ENCODE assay signal across 1 cellular context in genomic region chr5:131814990-131815389, GRCh38.
TF ChIP-seq lines count a peak whose summit lies in the region.

No MANE protein-coding gene starts in this region.

TF ChIP-seq in HEK293, 187 proteins besides CTCF, POLR2A, EP300 and RAD21 (continued from another document):
- TF ChIP-seq ZNF692 (tag by site-specific recombination; IDR thresholded peaks at IDR 0.05) (peak; percentile 36; the same call in 1 of the 2 replicates), EGR2 (tag by site-specific recombination; IDR thresholded peaks at IDR 0.05; ENCODE audit: low read depth) (no peak), ZBTB21 (tag by site-specific recombination; IDR thresholded peaks at IDR 0.05) (no peak), ZFHX2 (tag by site-specific recombination; conservative IDR thresholded peaks at IDR 0.05) (no peak), BCL6B (tag by site-specific recombination; IDR thresholded peaks at IDR 0.05) (no peak), ZNF280D (tag by site-specific recombination; IDR thresholded peaks at IDR 0.05) (peak; percentile 55; the same call in 1 of the 2 replicates), ZNF654 (tag by site-specific recombination; IDR thresholded peaks at IDR 0.05; ENCODE audit: low read depth) (no peak), ZFP37 (tag by site-specific recombination; IDR thresholded peaks at IDR 0.05) (0 out of 2 replicates have a peak, but pooled peaks have one; percentile 53), ZBTB11 (tag by site-specific recombination; conservative IDR thresholded peaks at IDR 0.05; ENCODE audit: low read depth) (no peak), ZNF140 (tag by site-specific recombination; IDR thresholded peaks at IDR 0.05) (no peak), SETDB1 (IDR thresholded peaks at IDR 0.05; ENCODE audit: insufficient read length, low read length) (no peak), ZNF513 (tag by site-specific recombination; IDR thresholded peaks at IDR 0.05) (no peak), GLI4 (tag by site-specific recombination; IDR thresholded peaks at IDR 0.05) (no peak), ZNF416 (tag by site-specific recombination; IDR thresholded peaks at IDR 0.05) (no peak), ZNF624 (tag by site-specific recombination; IDR thresholded peaks at IDR 0.05) (no peak), SALL2 (tag by site-specific recombination; IDR thresholded peaks at IDR 0.05; ENCODE audit: borderline replicate concordance) (no peak), KLF17 (tag by site-specific recombination; IDR thresholded peaks at IDR 0.05) (no peak), ZNF366 (tag by site-specific recombination; conservative IDR thresholded peaks at IDR 0.05) (peak; percentile 65), KLF8 (tag by site-specific recombination; IDR thresholded peaks at IDR 0.05) (0 out of 2 replicates have a peak, but pooled peaks have one; percentile 40)
TF ChIP-seq in HEK293: peak in this region for 6.
